Comparison of ENCODE assay signal across 11 cellular contexts in genomic region chr10:129658673-129659072, GRCh38.
DNase-seq lines count a peak whose midpoint lies in the region; ATAC-seq and TF ChIP-seq lines count a peak whose summit lies in the region.
"Had no signal": no experiment of that assay in that cellular context is flagged by ENCODE, and none has a peak within 500 bp of the region (broad histone marks: within the 10 kb centered on the region; RNA-seq: fewer than 3 reads in every experiment).

No MANE protein-coding gene starts in this region.

- H3K4me2 ChIP-seq in mammary epithelial cell (ENCODE audit: insufficient read depth, low read depth, low read length) = no peak overlapping the region

- intact Hi-C loops in MCF 10A (cut with micrococcal nuclease) = no loop called here
- intact Hi-C loops in mammary epithelial cell (cut with micrococcal nuclease) = no loop called here
- intact Hi-C loops in left lung (cut with DNase I) = no loop called here

- H4K20me1 ChIP-seq in mammary epithelial cell (ENCODE audit: insufficient read depth, low read length) = no peaks in the 10 kb centered on the region

- peaks cover 6% of the 10 kb centered on the region for H3K4me1 Mint-ChIP-seq in MCF 10A (ENCODE audit: insufficient read depth, unreplicated experiment)

- dilution Hi-C loops in mammary epithelial cell (cut with HindIII; ENCODE audit: low sequenced_read_pairs) = no loop called here

- WGBS in mammary epithelial cell (ENCODE audit: low coverage, missing lambda C conversion rate) = 93% methylated on average over 6 of the region's 6 CpGs

- CTCF ChIA-PET in MCF 10A (lab: Yijun Ruan, JAX) (interaction anchor here (0.5 to 2.8 kb wide), 3 partner anchors 12 to 288 kb away, joined by 3 to 7 read pairs (median 6); no protein-coding TSS in a partner anchor), mammary epithelial cell (lab: Charles Lee; ENCODE audit: low non-redundant PET) (no interaction called here)

- in situ Hi-C loops in mammary epithelial cell (cut with MboI; ENCODE audit: low sequenced_read_pairs in 2 of 2) = no loop called here

- peaks cover 21% of the 10 kb centered on the region for H3K9me3 ChIP-seq in mammary epithelial cell (replicated peaks; ENCODE audit: insufficient read depth, low read length)
- H3K9me3 ChIP-seq in left lung = no peaks in the 10 kb centered on the region
- H3K9me3 ChIP-seq: right atrium auricular region had no signal

- POLR2A ChIA-PET in MCF 10A (lab: Yijun Ruan, JAX) = no interaction called here

- no peak overlapping the region for H3K4me3 Mint-ChIP-seq in MCF 10A (ENCODE audit: unreplicated experiment)

- H3K27me3 Mint-ChIP-seq in MCF 10A (ENCODE audit: insufficient read depth, unreplicated experiment) = no peaks in the 10 kb centered on the region

- TF ChIP-seq CTCF in MCF 10A (IDR thresholded peaks at IDR 0.05; ENCODE audit: unreplicated experiment) = no peak
- TF ChIP-seq CTCF in mammary epithelial cell (conservative IDR thresholded peaks at IDR 0.05 in 1 of 2, IDR thresholded peaks at IDR 0.05 in 1 of 2; ENCODE audit: extremely low read depth in 1 of 2, insufficient read depth in 1 of 2, low read depth in 1 of 2, low read length in 2 of 2) = no peak
- TF ChIP-seq CTCF in choroid plexus epithelial cell (conservative IDR thresholded peaks at IDR 0.05; ENCODE audit: low read depth, low read length) = peak; percentile 49
- peak; percentile 52 for TF ChIP-seq CTCF in retinal pigment epithelial cell (conservative IDR thresholded peaks at IDR 0.05; ENCODE audit: low read depth, low read length)
- no peak for TF ChIP-seq CTCF in left lung (IDR thresholded peaks at IDR 0.05)

- H3K27ac Mint-ChIP-seq in MCF 10A (ENCODE audit: low read depth, unreplicated experiment) = no peak overlapping the region

- H3K4me1 ChIP-seq in mammary epithelial cell (ENCODE audit: insufficient read depth, low read length) (no peaks in the 10 kb centered on the region), left lung (peaks cover 0 to 11% of the 10 kb centered on the region in 2 donors)
- H3K4me1 ChIP-seq: right atrium auricular region had no signal

- no peak overlapping the region for H3K4me3 ChIP-seq in mammary epithelial cell (replicated peaks in 1 of 3; ENCODE audit: insufficient read depth in 1 of 3, low read depth in 2 of 3, low read length in 3 of 3)
- H3K4me3 ChIP-seq in choroid plexus epithelial cell (ENCODE audit: low read depth, low read length) = no peak overlapping the region
- no peak overlapping the region for H3K4me3 ChIP-seq in retinal pigment epithelial cell (ENCODE audit: low read length)
- H3K4me3 ChIP-seq in left lung = no peak overlapping the region
- H3K4me3 ChIP-seq: BLaER1 treated with 17β-estradiol and CSF1 and Interleukin-3, amounts not matched to agents 10 nM and 100 nM; right atrium auricular region had no signal

- no peak overlapping the region for H2AFZ ChIP-seq in mammary epithelial cell (ENCODE audit: low read depth, low read length)

- H3K36me3 Mint-ChIP-seq in MCF 10A (ENCODE audit: insufficient read depth, unreplicated experiment) = no peaks in the 10 kb centered on the region
- H3K36me3 Mint-ChIP-seq: brain had no signal

- no peak overlapping the region for H3K9ac ChIP-seq in mammary epithelial cell (ENCODE audit: insufficient read depth, low read length)
- H3K9ac ChIP-seq: BLaER1 treated with 17β-estradiol and CSF1 and Interleukin-3, amounts not matched to agents 10 nM and 100 nM had no signal

- H3K9me3 Mint-ChIP-seq in MCF 10A (ENCODE audit: unreplicated experiment) = peaks cover 16% of the 10 kb centered on the region

- no peaks in the 10 kb centered on the region for H3K79me2 ChIP-seq in mammary epithelial cell (ENCODE audit: insufficient read depth, low read length)

- no peak overlapping the region for H3K27ac ChIP-seq in mammary epithelial cell (ENCODE audit: insufficient read depth, low read depth, low read length)
- H3K27ac ChIP-seq in left lung = no peak overlapping the region
- H3K27ac ChIP-seq: BLaER1 treated with 17β-estradiol and CSF1 and Interleukin-3, amounts not matched to agents 10 nM and 100 nM; right atrium auricular region had no signal

- H3K27me3 ChIP-seq in mammary epithelial cell (ENCODE audit: insufficient read depth, low read length) = no peaks in the 10 kb centered on the region
- no peaks in the 10 kb centered on the region for H3K27me3 ChIP-seq in left lung
- H3K27me3 ChIP-seq: BLaER1 treated with 17β-estradiol and CSF1 and Interleukin-3, amounts not matched to agents 10 nM and 100 nM; right atrium auricular region had no signal

- H3K36me3 ChIP-seq in mammary epithelial cell (ENCODE audit: insufficient read depth, low read length) = no peaks in the 10 kb centered on the region
- H3K36me3 ChIP-seq in left lung = no peaks in the 10 kb centered on the region
- H3K36me3 ChIP-seq: right atrium auricular region had no signal

- ATAC-seq in GM21723 (IDR thresholded peaks at IDR 0.05; ENCODE audit: unreplicated experiment) (no peak), HG02938 (IDR thresholded peaks at IDR 0.05; ENCODE audit: unreplicated experiment) (no peak), left lung (no peak)

- BruUV-seq in MCF 10A (replicated peaks; lab: Mats Ljungman, UMichigan) = no TSS peak
- BruUV-seq in mammary epithelial cell (replicated peaks; lab: Mats Ljungman, UMichigan) = no TSS peak

- DNase-seq in MCF 10A (ENCODE audit: unreplicated experiment) (peak; percentile 8), mammary epithelial cell (no peak), HuH-7.5 (ENCODE audit: low spot score) (peak; percentile 15), choroid plexus epithelial cell (ENCODE audit: low read depth) (peak; percentile 12), retinal pigment epithelial cell (ENCODE audit: low read depth) (no peak), left lung (no peak)

Comparison
In these comparisons a context has a peak if more than half of its experiments do, and no peak if none do; other contexts are left out.
1. DNase-seq: peak in MCF 10A (single experiment), HuH-7.5 (single experiment) and choroid plexus epithelial cell (single experiment); none in mammary epithelial cell (single experiment), retinal pigment epithelial cell (single experiment) and left lung (0 of 2).
2. CTCF ChIP-seq: peak in choroid plexus epithelial cell (single experiment) and retinal pigment epithelial cell (single experiment); none in MCF 10A (single experiment), mammary epithelial cell (0 of 2) and left lung (0 of 2).